Comparison of ENCODE assay signal across 8 cellular contexts in the genomic region with DNA sequence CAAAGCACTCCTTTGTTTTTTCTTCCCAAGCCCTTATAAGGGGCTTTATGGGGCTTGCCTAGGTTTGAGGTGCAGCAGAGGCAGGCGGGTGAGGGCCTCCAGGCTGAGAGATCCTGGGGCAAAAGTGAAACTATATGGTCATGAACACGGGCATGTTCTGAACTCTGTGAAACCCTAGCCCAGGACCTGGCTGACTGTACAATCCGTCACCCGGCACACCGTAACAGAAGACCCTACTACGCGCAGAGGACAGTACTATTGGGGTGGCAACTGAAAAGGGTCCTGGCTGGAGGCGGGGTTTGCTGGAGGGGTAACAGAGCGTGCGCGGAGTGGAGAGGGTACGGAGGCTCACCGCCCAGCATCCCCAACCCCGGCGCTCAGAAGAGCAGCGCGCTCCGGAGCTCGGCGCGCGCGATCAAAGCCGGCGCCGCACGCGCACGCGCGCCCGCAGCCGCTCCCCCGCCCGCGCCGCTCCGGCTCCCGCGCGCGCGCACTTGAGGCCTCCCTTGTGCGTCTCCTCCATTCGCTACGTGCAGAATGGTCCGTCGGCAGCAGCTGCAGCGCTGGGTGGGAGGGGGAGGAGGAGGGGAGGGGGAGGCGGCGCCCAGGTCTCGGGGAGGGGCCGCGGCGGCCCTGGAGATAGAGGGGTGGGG. TPM values are rescaled to one million over a fixed set of nuclear protein-coding genes. Genes with fewer than 3 reads are reported as not detected.
DNase-seq lines count a peak whose midpoint lies in the region; ATAC-seq, FAIRE-seq and TF ChIP-seq lines count a peak whose summit lies in the region.

No MANE protein-coding gene starts in this region.

- H2AFZ ChIP-seq in K562 (ENCODE audit: low read depth, low read length), result peak overlapping the region; percentile 92

- CTCF ChIA-PET in K562 (lab: Yijun Ruan, JAX; ENCODE audit: low intra/inter-chr PET ratio), result interaction anchor here (0.6 to 2.9 kb wide), 2 partner anchors 164 to 304 kb away, joined by 3 to 23 read pairs; a partner anchor contains a TSS

- peaks cover 53 to 68% of the 10 kb centered on the region in 2 experiments for H3K4me1 ChIP-seq in K562 (replicated peaks in 1 of 2; ENCODE audit: control insufficient read depth in 2 of 2, insufficient read depth in 2 of 2, low read length in 2 of 2)

- H3K9me1 ChIP-seq in K562 (ENCODE audit: control insufficient read depth, insufficient read depth, low read length), result no peaks in the 10 kb centered on the region

- TSS peak; percentile 58 for BruUV-seq in K562 (replicated peaks; lab: Mats Ljungman, UMichigan)

- no peaks in the 10 kb centered on the region for H4K20me1 ChIP-seq in K562 (replicated peaks; ENCODE audit: control insufficient read depth, insufficient read depth, low read length)

- POLR2A ChIA-PET in K562 (lab: Yijun Ruan, JAX), result interaction anchor here (0.7 to 4.0 kb wide), 14 partner anchors 8 to 443 kb away, joined by 3 to 26 read pairs (median 4); a partner anchor contains a TSS

- H3K36me3 Mint-ChIP-seq in immature natural killer cell, result no peaks in the 10 kb centered on the region

- H3K9me3 ChIP-seq in K562 (replicated peaks; ENCODE audit: control insufficient read depth, insufficient read depth, low read depth, low read length), result no peaks in the 10 kb centered on the region

- H3K27ac ChIP-seq in K562 (ENCODE audit: extremely low read depth, low read depth, low read length), result peak overlapping the region; percentile 80

- H3K4me2 ChIP-seq in K562 (ENCODE audit: insufficient read depth, low read length), result peak overlapping the region; percentile 90

- peaks cover 6 to 16% (median 10%) of the 10 kb centered on the region in 3 donors for H3K27me3 Mint-ChIP-seq in immature natural killer cell (ENCODE audit: low read depth in 3 of 3)

- intact Hi-C loops in K562 (cut with micrococcal nuclease), result loop anchor here (5.0 to 10.0 kb wide), 3 partner anchors 71 to 808 kb away; no protein-coding TSS in a partner anchor

- H3K36me3 ChIP-seq in K562 (ENCODE audit: control insufficient read depth, insufficient read depth, low read length), result no peaks in the 10 kb centered on the region

- peak; percentile 32 for ATAC-seq in GM18499 (IDR thresholded peaks at IDR 0.05; ENCODE audit: insufficient read depth, unreplicated experiment)
- peak; percentile 49 for ATAC-seq in HG02884 (IDR thresholded peaks at IDR 0.05; ENCODE audit: unreplicated experiment)
- peak; percentile 75 for ATAC-seq in K562

- peaks cover 14 to 18% of the 10 kb centered on the region in 2 donors for H3K4me1 Mint-ChIP-seq in immature natural killer cell

- no peaks in the 10 kb centered on the region for H3K27me3 ChIP-seq in K562 (ENCODE audit: control insufficient read depth in 2 of 2, insufficient read depth in 2 of 2, low read length in 2 of 2)

- FAIRE-seq in K562 (lab: Jason Lieb, UNC), result no peak

- TF ChIP-seq RAD21 in K562 (CRISPR knock-in tag; conservative IDR thresholded peaks at IDR 0.05 in 1 of 2, IDR thresholded peaks at IDR 0.05 in 1 of 2), result 0 out of 4 replicates have a peak, but pooled peaks of 1 of the 2 experiments have one; percentile 6

- peak overlapping the region; percentile 62 to 91 for H3K9ac ChIP-seq in K562 (ENCODE audit: insufficient read depth in 1 of 2, low read depth in 2 of 2, low read length in 2 of 2)

- no peaks in the 10 kb centered on the region for H3K9me3 Mint-ChIP-seq in immature natural killer cell

- peak; percentile 74 for TF ChIP-seq POLR2A in K562 (conservative IDR thresholded peaks at IDR 0.05)

- WGBS in K562 (ENCODE audit: insufficient coverage, low coverage, missing lambda C conversion rate), result 4% methylated on average over 49 of the region's 55 CpGs

- no peak for TF ChIP-seq EP300 in K562 (IDR thresholded peaks at IDR 0.05; ENCODE audit: low read length)

- TF ChIP-seq CTCF in K562 (IDR thresholded peaks at IDR 0.05 in 2 of 3, conservative IDR thresholded peaks at IDR 0.05 in 1 of 3; ENCODE audit: insufficient read depth in 2 of 3, low read depth in 1 of 3, low read length in 3 of 3), result no peak

- H3K4me3 Mint-ChIP-seq in immature natural killer cell, result peak overlapping the region; percentile 86 to 96 (median 93)

- peaks cover 10% of the 10 kb centered on the region; the same call in 2 of the 3 replicates for H3K79me2 ChIP-seq in K562 (ENCODE audit: control insufficient read depth, insufficient read depth, low read length)

- in situ Hi-C loops in K562 (cut with MboI), result no loop called here

- peak overlapping the region; percentile 13 to 80 (median 61) for H3K27ac Mint-ChIP-seq in immature natural killer cell

- peak overlapping the region; percentile 22 for H3K4me3 ChIP-seq in K562

- peak; percentile 89 for DNase-seq in SK-N-DZ (ENCODE audit: low spot score)
- peak; percentile 95 to 97 (median 96) for DNase-seq in K562 (ENCODE audit: extremely low read depth in 1 of 4, low spot score in 3 of 4)
- DNase-seq in immature natural killer cell, result peak; percentile 63 to 75 (median 68)
- peak; percentile 93 for DNase-seq in stimulated activated CD4-positive, alpha-beta T cell treated with anti-CD3 and anti-CD28 coated beads, Interleukin-15, amount 100 ng/mL, for 24 hours
- no peak for DNase-seq in stimulated activated naive CD4-positive, alpha-beta T cell (lab: John Stamatoyannopoulos, UW)
- no peak for DNase-seq in NCI-H2196 (lab: John Stamatoyannopoulos, UW; ENCODE audit: unreplicated experiment)

TF ChIP-seq in K562, 482 proteins besides CTCF, POLR2A, EP300 and RAD21 (continues in another document):
- TF ChIP-seq CHCHD3 (CRISPR knock-in tag; IDR thresholded peaks at IDR 0.05), result no peak
- TF ChIP-seq PTTG1 (tag; IDR thresholded peaks at IDR 0.05; ENCODE audit: low read depth), result no peak
- no peak for TF ChIP-seq GATA2 (CRISPR knock-in tag; IDR thresholded peaks at IDR 0.05)
- TF ChIP-seq HNRNPH1 (optimal IDR thresholded peaks at IDR 0.05; ENCODE audit: low read depth, low read length), result no peak

RNA-seq across cellular contexts. Expression of a gene that starts 54.2 kb away (rescaled TPM):
- 148 and 163 TPM in 2 replicates for polyA plus RNA-seq in SK-N-DZ (2014; cell fraction: cytosol; rRNA removed)
- polyA plus RNA-seq in SK-N-DZ (2014; cell fraction: nucleus; rRNA removed), result 62.7 and 112 TPM in 2 replicates
- 39.2 and 66.5 TPM in 2 replicates for total RNA-seq in K562 (2011; cell fraction: chromatin; rRNA removed; ENCODE audit: low replicate concordance)
- total RNA-seq in K562 (2011; cell fraction: nucleolus; rRNA removed), result 54.2 and 60.8 TPM in 2 replicates
- total RNA-seq in K562 (2011; cell fraction: nucleoplasm; rRNA removed), result 55.7 and 67.6 TPM in 2 replicates
- total RNA-seq in K562 (2014; rRNA removed) (166 and 199 TPM in 2 replicates), K562 (2014; rRNA removed; fragmentation: Illumina TruSeq; extraction: Trizol) (97.5 and 126 TPM in 2 replicates), K562 (2015; rRNA removed; fragmentation: Illumina TruSeq; extraction: Trizol) (130 and 136 TPM in 2 replicates), K562 (2021) (143 and 149 TPM in 2 replicates)
- polyA plus RNA-seq in K562 (2011; rRNA removed) (145 and 165 TPM in 2 replicates), K562 (2014; fragmentation: Illumina TruSeq; extraction: Trizol) (134 and 163 TPM in 2 replicates), K562 (2014; fragmentation: Nextera tagmentation; extraction: Ambion mirVana) (100 to 1,000 TPM; 414 to 424 TPM), K562 (2014; rRNA removed) (195 and 240 TPM in 2 replicates), immature natural killer cell (100 to 1,000 TPM; 107 to 178 (median 120) TPM)
- polyA plus RNA-seq in K562 (2011; cell fraction: cytosol; rRNA removed), result 149 and 217 TPM in 2 replicates
- polyA plus RNA-seq in K562 (2011; cell fraction: nucleus; rRNA removed), result 68.7 and 82.6 TPM in 2 replicates
- 102 and 171 TPM in 2 replicates for polyA plus RNA-seq in K562 (2012)
- 39.8 and 41.8 TPM in 2 replicates for polyA minus RNA-seq in K562 (2011; rRNA and poly(A)+ RNA removed)
- 38.6 and 39.1 TPM in 2 replicates for polyA minus RNA-seq in K562 (2011; cell fraction: cytosol; rRNA and poly(A)+ RNA removed)
- polyA minus RNA-seq in K562 (2011; cell fraction: nucleus; rRNA and poly(A)+ RNA removed), result 15.3 and 25.4 TPM in 2 replicates

RNA-seq across cellular contexts. Expression of a gene that starts 54.3 kb away (rescaled TPM):
- polyA plus RNA-seq in SK-N-DZ (2014; cell fraction: cytosol; rRNA removed), result 19.2 and 19.9 TPM in 2 replicates
- polyA plus RNA-seq in SK-N-DZ (2014; cell fraction: nucleus; rRNA removed), result 29.5 and 38.4 TPM in 2 replicates
- 125 and 274 TPM in 2 replicates for total RNA-seq in K562 (2011; cell fraction: chromatin; rRNA removed; ENCODE audit: low replicate concordance)
- 162 and 166 TPM in 2 replicates for total RNA-seq in K562 (2011; cell fraction: nucleolus; rRNA removed)
- total RNA-seq in K562 (2011; cell fraction: nucleoplasm; rRNA removed), result 160 TPM in 2 replicates
- total RNA-seq in K562 (2014; rRNA removed), result 12.6 and 22.5 TPM in 2 replicates
- total RNA-seq in K562 (2014; rRNA removed; fragmentation: Illumina TruSeq; extraction: Trizol), result 10.8 and 14.4 TPM in 2 replicates
- 14.0 and 14.3 TPM in 2 replicates for total RNA-seq in K562 (2015; rRNA removed; fragmentation: Illumina TruSeq; extraction: Trizol)
- total RNA-seq in K562 (2021), result 39.2 and 39.4 TPM in 2 replicates
- 37.0 and 59.6 TPM in 2 replicates for polyA plus RNA-seq in K562 (2011; rRNA removed)
- polyA plus RNA-seq in K562 (2011; cell fraction: cytosol; rRNA removed), result 69.9 and 86.4 TPM in 2 replicates
- polyA plus RNA-seq in K562 (2011; cell fraction: nucleus; rRNA removed), result 128 and 148 TPM in 2 replicates
- polyA plus RNA-seq in K562 (2012), result 27.9 and 28.7 TPM in 2 replicates
- 32.5 and 35.7 TPM in 2 replicates for polyA plus RNA-seq in K562 (2014; fragmentation: Illumina TruSeq; extraction: Trizol)
- polyA plus RNA-seq in K562 (2014; fragmentation: Nextera tagmentation; extraction: Ambion mirVana), result under 1 TPM; 0.14 to 0.17 TPM
- 26.8 and 31.0 TPM in 2 replicates for polyA plus RNA-seq in K562 (2014; rRNA removed)
- polyA minus RNA-seq in K562 (2011; rRNA and poly(A)+ RNA removed), result 52.7 and 68.9 TPM in 2 replicates
- polyA minus RNA-seq in K562 (2011; cell fraction: cytosol; rRNA and poly(A)+ RNA removed), result 35.2 and 46.9 TPM in 2 replicates
- 25.6 and 33.4 TPM in 2 replicates for polyA minus RNA-seq in K562 (2011; cell fraction: nucleus; rRNA and poly(A)+ RNA removed)
- polyA plus RNA-seq in immature natural killer cell, result 1 to 10 TPM in 2 of 3 donors, under 1 TPM in 1; 0.25 to 1.7 (median 1.5) TPM

Comparison
In these comparisons a context has a peak if more than half of its experiments do, and no peak if none do; other contexts are left out.
1. DNase-seq: peak in SK-N-DZ (single experiment), K562 (4 of 4), immature natural killer cell (3 of 3) and stimulated activated CD4-positive, alpha-beta T cell treated with anti-CD3 and anti-CD28 coated beads, Interleukin-15, amount 100 ng/mL, for 24 hours (single experiment); none in stimulated activated naive CD4-positive, alpha-beta T cell (0 of 6) and NCI-H2196 (single experiment).
2. Peak in every context shown above with its lines, with median percentiles within 50 percentile points of each other: ATAC-seq.